Comparison of ENCODE assay signal across 8 cellular contexts in genomic region chr14:64510825-64511679, GRCh38. TPM values are rescaled to one million over a fixed set of nuclear protein-coding genes. Genes with fewer than 3 reads are reported as not detected.
DNase-seq lines count a peak whose midpoint lies in the region; ATAC-seq and TF ChIP-seq lines count a peak whose summit lies in the region.
"Had no signal": no experiment of that assay in that cellular context is flagged by ENCODE, and none has a peak within 500 bp of the region (broad histone marks: within the 10 kb centered on the region; RNA-seq: fewer than 3 reads in every experiment).

No MANE protein-coding gene starts in this region.

- peak overlapping the region; percentile 43 for H3K27ac ChIP-seq in left ventricle myocardium inferior (replicated peaks)

- TF ChIP-seq CTCF in GM12874 (IDR thresholded peaks at IDR 0.05; ENCODE audit: insufficient read depth, low read depth, low read length): peak; percentile 78
- peak; percentile 95 for TF ChIP-seq CTCF in left ventricle myocardium inferior (IDR thresholded peaks at IDR 0.05; ENCODE audit: borderline replicate concordance)
- peak; percentile 91 for TF ChIP-seq CTCF in retinal pigment epithelial cell (conservative IDR thresholded peaks at IDR 0.05; ENCODE audit: low read depth, low read length)

- no peaks in the 10 kb centered on the region for H3K36me3 ChIP-seq in left ventricle myocardium inferior

- H3K4me3 ChIP-seq in left ventricle myocardium inferior (no peak overlapping the region), retinal pigment epithelial cell (ENCODE audit: low read length) (no peak overlapping the region)
- H3K4me3 ChIP-seq: skin epidermis had no signal

- DNase-seq in NCI-H1436 treated with DMSO at 0.1 percent for 48 hours (lab: John Stamatoyannopoulos, UW) (peak; percentile 17), SW480 (ENCODE audit: low spot score) (peak; percentile 61), amniotic epithelial cell (ENCODE audit: low read depth) (peak; percentile 64), left ventricle myocardium inferior (no peak), retinal pigment epithelial cell (ENCODE audit: low read depth) (no peak)

- H3K27me3 ChIP-seq in left ventricle myocardium inferior (ENCODE audit: low read depth): no peaks in the 10 kb centered on the region

- H3K9me3 ChIP-seq in left ventricle myocardium inferior (replicated peaks): no peaks in the 10 kb centered on the region

- intact Hi-C loops in left ventricle myocardium inferior (cut with micrococcal nuclease): no loop called here

- H3K4me1 ChIP-seq in left ventricle myocardium inferior: peaks cover 90% of the 10 kb centered on the region

- no peak for ATAC-seq in HG03159 (IDR thresholded peaks at IDR 0.05; ENCODE audit: unreplicated experiment)

RNA-seq across cellular contexts. Expression of gene ZBTB1, which starts 6.5 kb away (rescaled TPM):
- total RNA-seq in left ventricle myocardium inferior: 25.9 TPM

RNA-seq across cellular contexts. Expression of gene ZBTB25, which starts 7.4 kb away (rescaled TPM):
- total RNA-seq in left ventricle myocardium inferior: 20.8 TPM

RNA-seq across cellular contexts. Expression of gene HSPA2, which starts 29.5 kb away (rescaled TPM):
- total RNA-seq in left ventricle myocardium inferior: 34.0 TPM

RNA-seq across cellular contexts. Expression of gene PPP1R36, which starts 38.7 kb away (rescaled TPM):
- 0.36 TPM for total RNA-seq in left ventricle myocardium inferior

RNA-seq across cellular contexts. Expression of gene AKAP5, which starts 45.8 kb away (rescaled TPM):
- total RNA-seq in left ventricle myocardium inferior: 0.19 TPM

Comparison
In these comparisons a context has a peak if more than half of its experiments do, and no peak if none do; other contexts are left out.
1. DNase-seq: peak in NCI-H1436 treated with DMSO at 0.1 percent for 48 hours (single experiment), SW480 (single experiment) and amniotic epithelial cell (single experiment); none in left ventricle myocardium inferior (single experiment) and retinal pigment epithelial cell (single experiment).
2. Peak in every context shown above with its lines, with median percentiles within 50 percentile points of each other: CTCF ChIP-seq.